In genomic region chr1:180888870-180889269, GRCh38 we compare ENCODE assay signal across 14 cellular contexts. TPM values are rescaled to one million over a fixed set of nuclear protein-coding genes. Genes with fewer than 3 reads are reported as not detected.
DNase-seq lines count a peak whose midpoint lies in the region; ATAC-seq lines count a peak whose summit lies in the region.
"Had no signal": no experiment of that assay in that cellular context is flagged by ENCODE, and none has a peak within 500 bp of the region (broad histone marks: within the 10 kb centered on the region; RNA-seq: fewer than 3 reads in every experiment).

No MANE protein-coding gene starts in this region.

- DNase-seq in NOMO-1 (lab: John Stamatoyannopoulos, UW; ENCODE audit: unreplicated experiment in 2 of 2) (peak; percentile 39 to 74), NOMO-1 treated with dmso at 0.1 percent for 144 hours (lab: John Stamatoyannopoulos, UW; ENCODE audit: unreplicated experiment) (no peak), Ammon's horn (ENCODE audit: low spot score) (no peak), left lobe of liver (ENCODE audit: low spot score) (no peak)
- DNase-seq: amniotic stem cell, NCI-H146, NCI-H69, occipital lobe, WERI-Rb-1 had no signal

- H3K4me1 Mint-ChIP-seq in stimulated activated memory B cell treated with anti-CD40 and anti-IgM and Interleukin-4, amounts not matched to agents 10 μg/mL and 1 μg/mL and 100 μg/mL, for 72 hours, result peaks cover 22% of the 10 kb centered on the region

- H3K27ac Mint-ChIP-seq in stimulated activated memory B cell treated with anti-CD40 and anti-IgM and Interleukin-4, amounts not matched to agents 10 μg/mL and 1 μg/mL and 100 μg/mL, for 72 hours, result no peak overlapping the region

- H3K4me3 Mint-ChIP-seq in stimulated activated memory B cell treated with anti-CD40 and anti-IgM and Interleukin-4, amounts not matched to agents 10 μg/mL and 1 μg/mL and 100 μg/mL, for 72 hours, result no peak overlapping the region

- no peaks in the 10 kb centered on the region for H3K27me3 Mint-ChIP-seq in stimulated activated memory B cell treated with anti-CD40 and anti-IgM and Interleukin-4, amounts not matched to agents 10 μg/mL and 1 μg/mL and 100 μg/mL, for 72 hours

- ATAC-seq in GM21717 (IDR thresholded peaks at IDR 0.05; ENCODE audit: unreplicated experiment) (peak; percentile 85), HG03159 (IDR thresholded peaks at IDR 0.05; ENCODE audit: unreplicated experiment) (peak; percentile 81), left lobe of liver (no peak), HG03280 (IDR thresholded peaks at IDR 0.05; ENCODE audit: unreplicated experiment) (no peak)
- ATAC-seq in stimulated activated memory B cell treated with anti-CD40 and anti-IgM and Interleukin-4, amounts not matched to agents 10 μg/mL and 1 μg/mL and 100 μg/mL, for 72 hours, result peak; percentile 79
- ATAC-seq: HepG2 had no signal

- H3K36me3 Mint-ChIP-seq in stimulated activated memory B cell treated with anti-CD40 and anti-IgM and Interleukin-4, amounts not matched to agents 10 μg/mL and 1 μg/mL and 100 μg/mL, for 72 hours, result peaks cover 9% of the 10 kb centered on the region

- peaks cover 2% of the 10 kb centered on the region for H3K9me3 Mint-ChIP-seq in stimulated activated memory B cell treated with anti-CD40 and anti-IgM and Interleukin-4, amounts not matched to agents 10 μg/mL and 1 μg/mL and 100 μg/mL, for 72 hours

RNA-seq across cellular contexts. Expression of gene KIAA1614, which starts 23.8 kb away (rescaled TPM):
- total RNA-seq in left lobe of liver, result 0.13 TPM

Comparison
In these comparisons a context has a peak if more than half of its experiments do, and no peak if none do; other contexts are left out.
1. DNase-seq: peak in NOMO-1 (2 of 2); none in NOMO-1 treated with dmso at 0.1 percent for 144 hours (single experiment), Ammon's horn (single experiment) and left lobe of liver (single experiment).
2. ATAC-seq: peak in GM21717 (single experiment), HG03159 (single experiment) and stimulated activated memory B cell treated with anti-CD40 and anti-IgM and Interleukin-4, amounts not matched to agents 10 μg/mL and 1 μg/mL and 100 μg/mL, for 72 hours (single experiment); none in left lobe of liver (single experiment) and HG03280 (single experiment).